18 cellular contexts compared by ENCODE assay signal in genomic region chrY:9029929-9030328, GRCh38.
"Had no signal": no experiment of that assay in that cellular context is flagged by ENCODE, and none has a peak within 500 bp of the region (broad histone marks: within the 10 kb centered on the region; RNA-seq: fewer than 3 reads in every experiment).

No MANE protein-coding gene starts in this region.

- H3K4me3 ChIP-seq: MG63 had no signal

- H3K27ac ChIP-seq: HL-60, RWPE1 had no signal

- DNase-seq: KBM-7, MG63, NCI-H1092 treated with DMSO at 0.1 percent for 48 hours, NCI-H1436, NCI-H187, NCI-H2029, NCI-H2081 treated with DMSO at 0.1 percent for 48 hours, NCI-H2171, NCI-H226, NCI-H446, NCI-H510A, NCI-H524 treated with DMSO at 0.1 percent for 48 hours, NCI-H69, NCI-H774, SIG-M5 had no signal

- ATAC-seq: SK-N-SH treated with all-trans-retinoic acid at 6 μM for 48 hours had no signal

- H3K9me3 ChIP-seq: MG63 had no signal

- H3K36me3 ChIP-seq: MG63 had no signal

- H3K27me3 ChIP-seq: MG63 had no signal
